In genomic region chr12:98939926-98940325, GRCh38 we compare ENCODE assay signal across 14 cellular contexts.
"Had no signal": no experiment of that assay in that cellular context is flagged by ENCODE, and none has a peak within 500 bp of the region (broad histone marks: within the 10 kb centered on the region; RNA-seq: fewer than 3 reads in every experiment).

No MANE protein-coding gene starts in this region.

- H3K36me3 ChIP-seq: MG63 had no signal

- H3K27me3 ChIP-seq: MG63 had no signal

- ATAC-seq: Panc1 had no signal

- H3K9ac ChIP-seq: SK-N-SH had no signal

- H3K9me3 ChIP-seq: MG63 had no signal

- H3K27ac ChIP-seq: HL-60, RWPE1 had no signal

- H3K4me3 ChIP-seq: MG63 had no signal

- DNase-seq: MG63; NCI-H1092; NCI-H1105 treated with DMSO at 0.1 percent for 48 hours; NCI-H1417 treated with DMSO at 0.1 percent for 48 hours; NCI-H187; NCI-H2171 treated with DMSO at 0.1 percent for 48 hours; NCI-H345; NCI-H446 treated with DMSO at 0.1 percent for 48 hours; NK-92 treated with Interleukin-12 subunit alpha and Interleukin-12 subunit beta, amount 100 ng/mL, for 24 hours; SHP77 had no signal

- H3K4me2 ChIP-seq: SK-N-SH had no signal
